Comparison of ENCODE assay signal across 8 cellular contexts in genomic region chr17:75181110-75181509, GRCh38. TPM values are rescaled to one million over a fixed set of nuclear protein-coding genes. Genes with fewer than 3 reads are reported as not detected.
DNase-seq lines count a peak whose midpoint lies in the region; ATAC-seq, FAIRE-seq and TF ChIP-seq lines count a peak whose summit lies in the region.

No MANE protein-coding gene starts in this region.

- no peaks in the 10 kb centered on the region for H3K9me3 ChIP-seq in gastroesophageal sphincter
- H3K9me3 ChIP-seq in skeletal muscle satellite cell (replicated peaks; ENCODE audit: low read length), result no peaks in the 10 kb centered on the region
- no peaks in the 10 kb centered on the region for H3K9me3 ChIP-seq in small intestine (ENCODE audit: control insufficient read depth, low read depth)

- FAIRE-seq in small intestine (lab: Jason Lieb, UNC), result no peak

- H3K27me3 ChIP-seq in H7 (ENCODE audit: control insufficient read depth, insufficient read depth, low read length), result no peaks in the 10 kb centered on the region
- H3K27me3 ChIP-seq in gastroesophageal sphincter, result no peaks in the 10 kb centered on the region
- H3K27me3 ChIP-seq in skeletal muscle satellite cell (ENCODE audit: control insufficient read depth, insufficient read depth, low read length), result no peaks in the 10 kb centered on the region
- H3K27me3 ChIP-seq in small intestine (ENCODE audit: control insufficient read depth in 2 of 2, insufficient read depth in 2 of 2, low read length in 2 of 2), result no peaks in the 10 kb centered on the region

- no peak for TF ChIP-seq POLR2A in gastroesophageal sphincter (IDR thresholded peaks at IDR 0.05)

- H3K4me1 ChIP-seq in gastroesophageal sphincter, result peaks cover 0 to 52% (median 10%) of the 10 kb centered on the region in 3 donors
- peaks cover 6% of the 10 kb centered on the region for H3K4me1 ChIP-seq in skeletal muscle satellite cell (ENCODE audit: control insufficient read depth, insufficient read depth, low read length)
- no peaks in the 10 kb centered on the region for H3K4me1 ChIP-seq in small intestine (ENCODE audit: control insufficient read depth in 2 of 2, insufficient read depth in 1 of 2, low read depth in 1 of 2, low read length in 1 of 2)

- H3K9ac ChIP-seq in skeletal muscle satellite cell (ENCODE audit: low read depth, low read length), result peak overlapping the region; percentile 100

- no peak for TF ChIP-seq CTCF in VCaP (conservative IDR thresholded peaks at IDR 0.05)
- TF ChIP-seq CTCF in gastroesophageal sphincter (IDR thresholded peaks at IDR 0.05), result no peak

- H3K36me3 ChIP-seq in H7 (replicated peaks; ENCODE audit: control insufficient read depth, insufficient read depth, low read length), result peaks cover 10% of the 10 kb centered on the region
- H3K36me3 ChIP-seq in gastroesophageal sphincter, result peaks cover 0 to 35% of the 10 kb centered on the region in 2 donors
- peaks cover 22% of the 10 kb centered on the region for H3K36me3 ChIP-seq in skeletal muscle satellite cell (ENCODE audit: insufficient read depth, low read length)
- H3K36me3 ChIP-seq in small intestine (ENCODE audit: control insufficient read depth in 2 of 2, insufficient read depth in 2 of 2, low read length in 2 of 2), result peaks cover 0 to 4% of the 10 kb centered on the region in 2 donors

- DNase-seq in H7 (peak; percentile 4), NCI-H774 (lab: John Stamatoyannopoulos, UW) (no peak), small intestine (no peak), MV-4-11 (lab: John Stamatoyannopoulos, UW) (no peak)

- no peak for ATAC-seq in gastroesophageal sphincter
- ATAC-seq in GM21786 (IDR thresholded peaks at IDR 0.05; ENCODE audit: unreplicated experiment), result no peak

- H3K4me3 ChIP-seq in H7 (ENCODE audit: insufficient read depth, low read depth, low read length), result peak overlapping the region; percentile 96
- H3K4me3 ChIP-seq in gastroesophageal sphincter, result peak overlapping the region; percentile 64 to 72
- H3K4me3 ChIP-seq in skeletal muscle satellite cell (ENCODE audit: low read length), result peak overlapping the region; percentile 98
- peak overlapping the region in 1 of 2 donors; percentile 97 for H3K4me3 ChIP-seq in small intestine (ENCODE audit: low read depth in 1 of 2, low read length in 2 of 2)

- TF ChIP-seq EP300 in gastroesophageal sphincter (IDR thresholded peaks at IDR 0.05), result no peak

- WGBS in gastroesophageal sphincter (ENCODE audit: low coverage in 1 of 2), 2 donors, result 4 to 5% methylated on average over 4 to 8 of the region's 8 CpGs
- WGBS in small intestine, 3 donors, result 3 to 7% (median 5%) methylated on average over 8 of the region's 8 CpGs

- H3K27ac ChIP-seq in VCaP (peak overlapping the region; percentile 99), gastroesophageal sphincter (peak overlapping the region in 2 of 4 donors; percentile 99), small intestine (ENCODE audit: low read depth in 1 of 2, low read length in 1 of 2) (no peak overlapping the region)

- H3K4me2 ChIP-seq in skeletal muscle satellite cell (ENCODE audit: low read length), result peak overlapping the region; percentile 94

RNA-seq across cellular contexts. Expression of gene SUMO2, which starts 1.6 kb away (rescaled TPM):
- 321 and 329 TPM in 2 replicates for total RNA-seq in H7 (2014; rRNA removed; shearing (Covaris generic))
- 10 to 100 TPM; 67.7 to 95.2 (median 69.9) TPM for total RNA-seq in gastroesophageal sphincter
- 85.9 and 93.3 TPM in 2 replicates for total RNA-seq in skeletal muscle satellite cell (2012; rRNA removed)
- polyA plus RNA-seq in small intestine, result 10 to 100 TPM; 64.3 to 76.1 (median 67.8) TPM

RNA-seq across cellular contexts. Expression of gene NUP85, which starts 24.4 kb away (rescaled TPM):
- 61.7 and 62.8 TPM in 2 replicates for total RNA-seq in H7 (2014; rRNA removed; shearing (Covaris generic))
- 10 to 100 TPM; 19.6 to 62.3 (median 22.3) TPM for total RNA-seq in gastroesophageal sphincter
- 35.0 and 40.2 TPM in 2 replicates for total RNA-seq in skeletal muscle satellite cell (2012; rRNA removed)
- 10 to 100 TPM; 39.4 to 49.6 (median 46.3) TPM for polyA plus RNA-seq in small intestine

RNA-seq across cellular contexts. Expression of gene JPT1, which starts 26.8 kb away (rescaled TPM):
- total RNA-seq in H7 (2014; rRNA removed; shearing (Covaris generic)), result 410 and 454 TPM in 2 replicates
- 10 to 100 TPM in 3 of 4 donors, 1 to 10 TPM in 1; 9.3 to 48.5 (median 25.0) TPM for total RNA-seq in gastroesophageal sphincter
- 209 and 251 TPM in 2 replicates for total RNA-seq in skeletal muscle satellite cell (2012; rRNA removed)
- 100 to 1,000 TPM; 377 to 758 (median 449) TPM for polyA plus RNA-seq in small intestine

RNA-seq across cellular contexts. Expression of gene NT5C, which starts 49.6 kb away (rescaled TPM):
- 106 and 118 TPM in 2 replicates for total RNA-seq in H7 (2014; rRNA removed; shearing (Covaris generic))
- 100 to 1,000 TPM in 2 of 4 donors, 10 to 100 TPM in 2; 74.5 to 121 (median 99.6) TPM for total RNA-seq in gastroesophageal sphincter
- total RNA-seq in skeletal muscle satellite cell (2012; rRNA removed), result 56.5 and 75.1 TPM in 2 replicates
- 100 to 1,000 TPM in 2 of 3 donors, 10 to 100 TPM in 1; 91.2 to 169 (median 130) TPM for polyA plus RNA-seq in small intestine
